Comparison of ENCODE assay signal across 9 cellular contexts in the genomic region with DNA sequence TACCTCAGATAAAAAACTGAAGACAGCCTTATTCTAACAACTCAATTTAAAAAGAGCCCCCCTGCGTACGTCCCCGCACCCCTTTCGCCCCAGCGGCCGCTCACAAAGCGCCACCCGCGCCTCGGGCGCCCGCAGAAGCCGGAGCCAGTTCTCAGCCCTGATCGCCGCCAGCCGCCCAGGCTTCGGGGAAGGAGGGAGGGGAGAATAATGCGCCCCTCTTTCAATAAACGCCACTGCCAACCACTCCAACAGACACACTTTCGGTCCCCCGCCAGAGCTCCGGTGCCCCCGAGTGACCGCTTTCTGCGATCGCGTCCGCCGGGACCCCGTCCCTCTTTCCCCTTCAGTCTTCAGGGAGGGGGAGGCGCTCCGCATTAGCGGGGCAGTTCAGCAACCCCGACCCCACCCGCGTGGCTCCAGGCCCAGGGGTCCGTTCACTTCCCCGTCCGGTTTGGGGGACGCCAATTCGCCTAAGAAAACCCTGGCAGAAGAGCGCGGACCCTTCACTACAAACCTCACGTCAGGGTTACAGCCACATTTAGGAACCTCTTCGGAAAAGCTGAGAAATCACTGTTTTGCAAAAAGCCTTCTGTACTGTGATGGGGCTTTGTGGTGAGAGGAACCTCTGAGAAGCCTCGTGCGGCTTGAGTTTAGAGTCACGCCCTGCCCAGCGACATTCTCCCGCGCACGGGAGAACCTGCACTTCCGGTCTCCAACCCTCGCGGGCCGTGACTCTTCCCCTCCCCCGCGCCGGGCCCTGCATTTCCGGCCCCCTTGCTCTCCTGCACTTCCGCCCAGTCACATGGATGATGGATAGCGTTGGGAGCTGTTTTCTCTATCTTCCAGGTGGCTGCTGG. TPM values are rescaled to one million over a fixed set of nuclear protein-coding genes. Genes with fewer than 3 reads are reported as not detected.
DNase-seq lines count a peak whose midpoint lies in the region; ATAC-seq and TF ChIP-seq lines count a peak whose summit lies in the region.
"Had no signal": no experiment of that assay in that cellular context is flagged by ENCODE, and none has a peak within 500 bp of the region (broad histone marks: within the 10 kb centered on the region; RNA-seq: fewer than 3 reads in every experiment).

No MANE protein-coding gene starts in this region.

- TF ChIP-seq CTCF in natural killer cell (IDR thresholded peaks at IDR 0.05) (no peak), ascending aorta (IDR thresholded peaks at IDR 0.05) (no peak)

- H3K27me3 Mint-ChIP-seq in natural killer cell (ENCODE audit: low read depth in 2 of 2), result peaks cover 11 to 25% of the 10 kb centered on the region in 2 donors
- H3K27me3 Mint-ChIP-seq in natural killer cell treated with Interleukin-12 subunit alpha and Interleukin-12 subunit beta and Interleukin-15 and Interleukin-18, amount 100 ng/mL, for 72 hours, result peaks cover 15 to 18% of the 10 kb centered on the region in 2 donors

- H3K36me3 ChIP-seq in ascending aorta, result no peaks in the 10 kb centered on the region

- peaks cover 9 to 13% of the 10 kb centered on the region in 2 donors for H3K9me3 Mint-ChIP-seq in natural killer cell
- peaks cover 9% of the 10 kb centered on the region for H3K9me3 Mint-ChIP-seq in natural killer cell treated with Interleukin-12 subunit alpha and Interleukin-12 subunit beta and Interleukin-15 and Interleukin-18, amount 100 ng/mL, for 72 hours

- H3K4me1 Mint-ChIP-seq in natural killer cell, result peaks cover 6 to 8% of the 10 kb centered on the region in 2 donors
- peaks cover 0 to 3% of the 10 kb centered on the region in 2 donors for H3K4me1 Mint-ChIP-seq in natural killer cell treated with Interleukin-12 subunit alpha and Interleukin-12 subunit beta and Interleukin-15 and Interleukin-18, amount 100 ng/mL, for 72 hours (ENCODE audit: low read depth in 2 of 2)

- no peaks in the 10 kb centered on the region for H3K27me3 ChIP-seq in ascending aorta

- peaks cover 0 to 8% of the 10 kb centered on the region in 2 donors for H3K4me1 ChIP-seq in ascending aorta

- H3K9me3 ChIP-seq in ascending aorta, result no peaks in the 10 kb centered on the region

- DNase-seq in natural killer cell, result no peak
- DNase-seq in natural killer cell treated with Interleukin-12 subunit alpha and Interleukin-12 subunit beta and Interleukin-15 and Interleukin-18, amount 100 ng/mL, for 72 hours (ENCODE audit: low spot score), result no peak
- no peak for DNase-seq in ascending aorta (ENCODE audit: low spot score in 2 of 2)
- peak; percentile 88 for DNase-seq in left kidney (ENCODE audit: low read depth, low spot score)
- DNase-seq in stimulated activated CD4-positive, alpha-beta T cell treated with anti-CD3 and anti-CD28 coated beads, Interleukin-4, amount 100 ng/mL, for 24 hours, result no peak
- DNase-seq in ACHN, result no peak

- peaks cover 30% of the 10 kb centered on the region for H3K36me3 Mint-ChIP-seq in natural killer cell
- peaks cover 23% of the 10 kb centered on the region for H3K36me3 Mint-ChIP-seq in natural killer cell treated with Interleukin-12 subunit alpha and Interleukin-12 subunit beta and Interleukin-15 and Interleukin-18, amount 100 ng/mL, for 72 hours

- peak overlapping the region; percentile 40 for H3K4me3 ChIP-seq in ascending aorta

- H3K27ac ChIP-seq in ascending aorta, result no peak overlapping the region

- peak overlapping the region; percentile 65 for H3K4me3 Mint-ChIP-seq in natural killer cell
- no peak overlapping the region for H3K4me3 Mint-ChIP-seq in natural killer cell treated with Interleukin-12 subunit alpha and Interleukin-12 subunit beta and Interleukin-15 and Interleukin-18, amount 100 ng/mL, for 72 hours
- H3K4me3 Mint-ChIP-seq: T-helper 1 cell treated with Interleukin-12 subunit alpha and Interleukin-12 subunit beta and Interleukin-4 antibody, amounts not matched to agents 30 μg/mL and 1 μg/mL, for 36 hours had no signal

- no peak for ATAC-seq in natural killer cell
- no peak for ATAC-seq in natural killer cell treated with Interleukin-12 subunit alpha and Interleukin-12 subunit beta and Interleukin-15 and Interleukin-18, amount 100 ng/mL, for 72 hours
- no peak for ATAC-seq in HG03571 (IDR thresholded peaks at IDR 0.05; ENCODE audit: unreplicated experiment)
- ATAC-seq in HG03457 (IDR thresholded peaks at IDR 0.05; ENCODE audit: unreplicated experiment), result no peak

- no peak overlapping the region for H3K27ac Mint-ChIP-seq in natural killer cell
- no peak overlapping the region for H3K27ac Mint-ChIP-seq in natural killer cell treated with Interleukin-12 subunit alpha and Interleukin-12 subunit beta and Interleukin-15 and Interleukin-18, amount 100 ng/mL, for 72 hours
- H3K27ac Mint-ChIP-seq: T-helper 1 cell treated with Interleukin-12 subunit alpha and Interleukin-12 subunit beta and Interleukin-4 antibody, amounts not matched to agents 30 μg/mL and 1 μg/mL, for 36 hours had no signal

- in situ Hi-C loops in ACHN (cut with HindIII; ENCODE audit: low pct_ligation_motif_present, low pct_unique_long_range_greater_than_20kb, low sequenced_read_pairs), result no loop called here

- intact Hi-C loops in natural killer cell (cut with micrococcal nuclease) (no loop called here), ascending aorta (cut with DNase I) (no loop called here)

RNA-seq across cellular contexts. Expression of a gene that starts 18.7 kb away (rescaled TPM):
- not detected for total RNA-seq in natural killer cell
- not detected for total RNA-seq in natural killer cell treated with Interleukin-12 subunit alpha and Interleukin-12 subunit beta and Interleukin-15 and Interleukin-18, amount 100 ng/mL, for 72 hours
- not detected for total RNA-seq in ascending aorta
